In genomic region chr4:33283818-33284217, GRCh38 we compare ENCODE assay signal across 8 cellular contexts.
"Had no signal": no experiment of that assay in that cellular context is flagged by ENCODE, and none has a peak within 500 bp of the region (broad histone marks: within the 10 kb centered on the region; RNA-seq: fewer than 3 reads in every experiment).

No MANE protein-coding gene starts in this region.

- H2AFZ ChIP-seq: GM23338 had no signal

- H3K4me1 Mint-ChIP-seq: GM23338, H9 had no signal

- DNase-seq: H9, HCEC 1CT, KBM-7 had no signal

- H3K9me3 Mint-ChIP-seq: GM23338, H9 had no signal

- H3K4me2 ChIP-seq: GM23338, KMS-11 had no signal

- H3K9ac ChIP-seq: KMS-11 had no signal

- FAIRE-seq: H1, H54, HTR-8/SVneo had no signal

- H3K27ac ChIP-seq: KMS-11 had no signal

- ATAC-seq: GM23338 had no signal

- H3K4me3 Mint-ChIP-seq: GM23338, H9 had no signal

- H3K4me3 ChIP-seq: GM23338 had no signal

- H3K27ac Mint-ChIP-seq: GM23338, H9 had no signal
